Comparison of ENCODE assay signal across 4 cellular contexts in genomic region chr19:49490287-49491029, GRCh38. TPM values are rescaled to one million over a fixed set of nuclear protein-coding genes. Genes with fewer than 3 reads are reported as not detected.
DNase-seq lines count a peak whose midpoint lies in the region; ATAC-seq and TF ChIP-seq lines count a peak whose summit lies in the region.

No MANE protein-coding gene starts in this region.

- no peak overlapping the region for H2AK5ac ChIP-seq in mesenchymal stem cell (ENCODE audit: low read length, severe bottlenecking)

- peak overlapping the region; percentile 57 for H4K8ac ChIP-seq in mesenchymal stem cell (ENCODE audit: low read length)

- peak overlapping the region in 1 of 2 experiments; percentile 91 for H3K23ac ChIP-seq in mesenchymal stem cell (ENCODE audit: low read length in 2 of 2)

- ATAC-seq in HG03439 (IDR thresholded peaks at IDR 0.05; ENCODE audit: unreplicated experiment) (no peak), GM18511 (IDR thresholded peaks at IDR 0.05; ENCODE audit: unreplicated experiment) (no peak)

- TF ChIP-seq CTCF in NB4 (IDR thresholded peaks at IDR 0.05; ENCODE audit: low read depth, low read length) = no peak

- peak overlapping the region; percentile 66 for H3K4me2 ChIP-seq in mesenchymal stem cell (ENCODE audit: low read length, poor library complexity, severe bottlenecking)

- WGBS in mesenchymal stem cell = 96% methylated on average over 26 of the region's 27 CpGs

- peak overlapping the region in 1 of 2 experiments; percentile 24 for H2BK12ac ChIP-seq in mesenchymal stem cell (ENCODE audit: low read length in 2 of 2)

- H3K79me1 ChIP-seq in mesenchymal stem cell (replicated peaks; ENCODE audit: low read length, poor library complexity, severe bottlenecking) = peaks cover 3% of the 10 kb centered on the region

- H3K9ac ChIP-seq in mesenchymal stem cell (ENCODE audit: low read length) = peak overlapping the region; percentile 100

- no peaks in the 10 kb centered on the region for H3K27me3 ChIP-seq in mesenchymal stem cell (ENCODE audit: control insufficient read depth in 1 of 2, insufficient read depth in 1 of 2, low read length in 2 of 2)

- H4K91ac ChIP-seq in mesenchymal stem cell (ENCODE audit: low read length) = no peak overlapping the region

- no peak overlapping the region for H3K4ac ChIP-seq in mesenchymal stem cell (ENCODE audit: low read depth in 1 of 2, low read length in 2 of 2)

- H3K27ac ChIP-seq in mesenchymal stem cell (ENCODE audit: low read length, poor library complexity, severe bottlenecking) = peak overlapping the region; percentile 64

- TF ChIP-seq POLR2A in NB4 (IDR thresholded peaks at IDR 0.05; ENCODE audit: extremely low read depth, insufficient read length) = no peak

- DNase-seq in NB4 (ENCODE audit: low read depth) (no peak), mesenchymal stem cell (no peak)

- no peaks in the 10 kb centered on the region for H3K9me3 ChIP-seq in mesenchymal stem cell (ENCODE audit: control insufficient read depth, low read length)

- H3K4me3 ChIP-seq in NB4 (ENCODE audit: low read depth, low read length) = peak overlapping the region; percentile 99
- H3K4me3 ChIP-seq in mesenchymal stem cell (ENCODE audit: insufficient read depth in 1 of 2, low read depth in 1 of 2, low read length in 2 of 2) = peak overlapping the region in 1 of 2 experiments; percentile 97

- H3K14ac ChIP-seq in mesenchymal stem cell (ENCODE audit: low read length in 2 of 2) = no peak overlapping the region

- no peak overlapping the region for H2BK5ac ChIP-seq in mesenchymal stem cell (ENCODE audit: low read depth, low read length, poor library complexity, severe bottlenecking)

- no peak overlapping the region for H3K18ac ChIP-seq in mesenchymal stem cell (ENCODE audit: low read depth in 1 of 2, low read length in 2 of 2)

- H3K4me1 ChIP-seq in mesenchymal stem cell (ENCODE audit: control insufficient read depth, insufficient read depth, low read depth, low read length) = peaks cover 27% of the 10 kb centered on the region

- H2BK120ac ChIP-seq in mesenchymal stem cell (ENCODE audit: low read depth, low read length) = no peak overlapping the region

- peaks cover 44 to 53% of the 10 kb centered on the region in 2 experiments for H3K36me3 ChIP-seq in mesenchymal stem cell (ENCODE audit: control insufficient read depth in 1 of 2, insufficient read depth in 2 of 2, low read depth in 1 of 2, low read length in 2 of 2)

- no peak overlapping the region for H2BK15ac ChIP-seq in mesenchymal stem cell (ENCODE audit: low read depth, poor library complexity, severe bottlenecking)

- no peak overlapping the region for H2AFZ ChIP-seq in mesenchymal stem cell (ENCODE audit: low read depth, low read length)

RNA-seq across cellular contexts. Expression of gene RPL13A, which starts 3.0 kb away (rescaled TPM):
- 4,918 TPM for polyA plus RNA-seq in mesenchymal stem cell (2013, experiment 1 of 2)
- polyA plus RNA-seq in mesenchymal stem cell (2013, experiment 2 of 2) = 4,876 TPM

RNA-seq across cellular contexts. Expression of gene RPS11, which starts 5.8 kb away (rescaled TPM):
- polyA plus RNA-seq in mesenchymal stem cell (2013, experiment 1 of 2) = 3,021 TPM
- 2,952 TPM for polyA plus RNA-seq in mesenchymal stem cell (2013, experiment 2 of 2)

RNA-seq across cellular contexts. Expression of gene FLT3LG, which starts 16.4 kb away (rescaled TPM):
- 11.9 TPM for polyA plus RNA-seq in mesenchymal stem cell (2013, experiment 1 of 2)
- polyA plus RNA-seq in mesenchymal stem cell (2013, experiment 2 of 2) = 12.5 TPM

RNA-seq across cellular contexts. Expression of gene FCGRT, which starts 22.0 kb away (rescaled TPM):
- polyA plus RNA-seq in mesenchymal stem cell (2013, experiment 1 of 2) = 183 TPM
- polyA plus RNA-seq in mesenchymal stem cell (2013, experiment 2 of 2) = 203 TPM

RNA-seq across cellular contexts. Expression of gene RCN3, which starts 37.3 kb away (rescaled TPM):
- polyA plus RNA-seq in mesenchymal stem cell (2013, experiment 1 of 2) = 80.0 TPM
- 81.7 TPM for polyA plus RNA-seq in mesenchymal stem cell (2013, experiment 2 of 2)
